Comparison of ENCODE assay signal across 15 cellular contexts in the genomic region with DNA sequence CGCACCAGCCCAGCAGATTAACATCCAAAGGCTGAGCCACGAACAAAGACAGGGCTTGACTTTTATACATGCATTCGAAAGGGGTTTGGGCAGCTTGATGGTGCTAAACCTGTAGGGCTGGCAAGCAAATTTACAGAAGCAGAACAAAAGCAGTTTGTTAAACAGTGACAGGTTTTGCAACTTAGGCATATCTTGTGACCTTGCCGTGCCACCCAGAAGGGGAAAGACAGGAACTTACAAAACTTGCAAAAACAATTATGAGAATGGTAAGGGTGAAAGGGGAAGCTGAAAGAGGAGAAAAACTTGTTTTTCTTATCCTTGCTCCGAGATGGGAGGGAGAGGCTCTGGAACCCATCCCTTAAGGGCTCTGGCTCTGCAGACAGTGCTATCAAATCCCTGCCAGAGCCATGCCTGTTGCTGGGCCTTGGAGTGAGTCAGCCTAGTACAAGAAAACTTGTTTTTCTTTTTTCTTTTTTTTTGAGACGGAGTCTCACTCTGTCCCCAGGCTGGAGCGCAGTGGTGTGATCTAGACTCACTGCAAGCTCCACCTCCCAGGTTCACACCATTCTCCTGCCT.
"Had no signal": no experiment of that assay in that cellular context is flagged by ENCODE, and none has a peak within 500 bp of the region (broad histone marks: within the 10 kb centered on the region; RNA-seq: fewer than 3 reads in every experiment).

No MANE protein-coding gene starts in this region.

- DNase-seq: activated B cell treated with CpG ODN at 0.5 μM for 24 hours; activated CD4-positive, alpha-beta T cell treated with anti-CD3 and anti-CD28 coated beads for 48 hours; activated CD8-positive, alpha-beta memory T cell treated with anti-CD3 and anti-CD28 coated beads, Interleukin-2, amount 50 U/mL, for 4 hours; activated CD8-positive, alpha-beta T cell treated with anti-CD3 and anti-CD28 coated beads, Interleukin-2, amount 10 ng/mL, durations not matched to agents 7 days and 5 days; activated gamma-delta T cell treated with Interleukin-2 at 50 U/mL for 16 hours; activated T-cell treated with anti-CD3 and anti-CD28 coated beads, Interleukin-2, amount 50 U/mL, for 48 hours; amniotic stem cell; colonic mucosa; nephron progenitor cell; sigmoid colon; spleen; stomach; testis; upper lobe of right lung had no signal

- H3K4me1 ChIP-seq: colonic mucosa, gastroesophageal sphincter, sigmoid colon, spleen, stomach, testis, upper lobe of right lung had no signal

- ATAC-seq: activated CD8-positive, alpha-beta T cell treated with anti-CD3 and anti-CD28 coated beads, Interleukin-2, amount 10 ng/mL, durations not matched to agents 7 days and 5 days; gastroesophageal sphincter; upper lobe of right lung had no signal

- H3K9me3 ChIP-seq: colonic mucosa, gastroesophageal sphincter, sigmoid colon, testis, upper lobe of right lung had no signal

- H3K4me3 ChIP-seq: colonic mucosa, gastroesophageal sphincter, sigmoid colon, spleen, stomach, testis, upper lobe of right lung had no signal

- H3K36me3 ChIP-seq: colonic mucosa, gastroesophageal sphincter, sigmoid colon, spleen, stomach, upper lobe of right lung had no signal

- H3K27ac ChIP-seq: colonic mucosa, gastroesophageal sphincter, sigmoid colon, spleen, stomach, testis, upper lobe of right lung had no signal

- H3K27me3 ChIP-seq: colonic mucosa, gastroesophageal sphincter, sigmoid colon, spleen, stomach, testis, upper lobe of right lung had no signal
